ENCODE assay signal across 25 cellular contexts in genomic region chr5:77035950-77036349, GRCh38.
"Had no signal": no experiment of that assay in that cellular context is flagged by ENCODE, and none has a peak within 500 bp of the region (broad histone marks: within the 10 kb centered on the region; RNA-seq: fewer than 3 reads in every experiment).

No MANE protein-coding gene starts in this region.

- H3K27me3 ChIP-seq: colonic mucosa, esophagus squamous epithelium, gastrocnemius medialis, heart right ventricle, left lung had no signal

- H3K27ac ChIP-seq: colonic mucosa, epithelial cell of prostate, esophagus squamous epithelium, gastrocnemius medialis, heart right ventricle, left lung, lower lobe of right lung had no signal

- H3K27me3 Mint-ChIP-seq: dendritic cell treated with granulocyte-macrophage colony-stimulating factor and Interleukin-4, amounts not matched to agents 40 ng/mL and 50 ng/mL, for 4 days; effector memory CD8-positive, alpha-beta T cell had no signal

- DNase-seq: colonic mucosa; cortex of kidney; effector CD8-positive, alpha-beta T cell; effector memory CD8-positive, alpha-beta T cell; endodermal cell; erythroblast; esophagus squamous epithelium; foreskin melanocyte; gastrocnemius medialis; glutamatergic neuron; head of caudate nucleus; heart right ventricle; hippocampal formation; left cardiac atrium; left lung; left ventricle myocardium superior; lower lobe of right lung; mesenchymal stem cell; mucosa of descending colon had no signal

- FAIRE-seq: endometrium, keratinocyte had no signal

- H3K9me3 Mint-ChIP-seq: dendritic cell treated with granulocyte-macrophage colony-stimulating factor and Interleukin-4, amounts not matched to agents 40 ng/mL and 50 ng/mL, for 4 days; effector memory CD8-positive, alpha-beta T cell; mesothelial cell of epicardium had no signal

- H3K4me3 ChIP-seq: colonic mucosa, esophagus squamous epithelium, gastrocnemius medialis, heart right ventricle, left lung, lower lobe of right lung, mucosa of descending colon had no signal

- ATAC-seq: effector memory CD8-positive, alpha-beta T cell; esophagus mucosa; gastrocnemius medialis; heart right ventricle; left cardiac atrium; left lung; left ventricle myocardium superior; lower lobe of right lung; mucosa of descending colon had no signal

- H3K4me3 Mint-ChIP-seq: dendritic cell treated with granulocyte-macrophage colony-stimulating factor and Interleukin-4, amounts not matched to agents 40 ng/mL and 50 ng/mL, for 4 days; effector memory CD8-positive, alpha-beta T cell; endodermal cell; mesothelial cell of epicardium had no signal

- H3K36me3 ChIP-seq: colonic mucosa had no signal

- H3K27ac Mint-ChIP-seq: dendritic cell treated with granulocyte-macrophage colony-stimulating factor and Interleukin-4, amounts not matched to agents 40 ng/mL and 50 ng/mL, for 4 days; effector memory CD8-positive, alpha-beta T cell; endodermal cell; mesothelial cell of epicardium had no signal

- H3K9me3 ChIP-seq: colonic mucosa, esophagus squamous epithelium, gastrocnemius medialis, heart right ventricle, left lung, lower lobe of right lung, mucosa of descending colon had no signal
